In genomic region chr2:120237491-120237902, GRCh38 we compare ENCODE assay signal across 12 cellular contexts. TPM values are rescaled to one million over a fixed set of nuclear protein-coding genes. Genes with fewer than 3 reads are reported as not detected.
A peak's percentile ranks its signal among the peaks of the same experiment; 100 is the strongest.
DNase-seq lines count a peak whose midpoint lies in the region; ATAC-seq, FAIRE-seq and TF ChIP-seq lines count a peak whose summit lies in the region.
"Had no signal": no experiment of that assay in that cellular context is flagged by ENCODE, and none has a peak within 500 bp of the region (broad histone marks: within the 10 kb centered on the region; RNA-seq: fewer than 3 reads in every experiment).

No MANE protein-coding gene starts in this region.

- no peaks in the 10 kb centered on the region for H3K27me3 ChIP-seq in naive thymus-derived CD4-positive, alpha-beta T cell (ENCODE audit: control insufficient read depth in 2 of 2, insufficient read depth in 2 of 2, low read length in 2 of 2)
- H3K27me3 ChIP-seq: upper lobe of left lung had no signal

- no peaks in the 10 kb centered on the region for H3K27me3 Mint-ChIP-seq in naive thymus-derived CD4-positive, alpha-beta T cell

- no peak for FAIRE-seq in HTR-8/SVneo (lab: Jason Lieb, UNC)

- peaks cover 6 to 10% of the 10 kb centered on the region in 2 donors for H3K4me1 ChIP-seq in naive thymus-derived CD4-positive, alpha-beta T cell (ENCODE audit: control insufficient read depth in 2 of 2, insufficient read depth in 2 of 2, low read length in 2 of 2)

- no peak overlapping the region for H3K27ac ChIP-seq in naive thymus-derived CD4-positive, alpha-beta T cell (ENCODE audit: low read depth, low read length)
- H3K27ac ChIP-seq: upper lobe of left lung had no signal

- DNase-seq in AG08395 (ENCODE audit: low spot score), result peak; percentile 91
- peak; percentile 65 for DNase-seq in HTR-8/SVneo (ENCODE audit: insufficient read length, low spot score)
- peak; percentile 73 for DNase-seq in choroid plexus epithelial cell (ENCODE audit: low read depth)
- DNase-seq in left colon, result peak in 1 of 2 donors; percentile 20
- DNase-seq in activated gamma-delta T cell (lab: John Stamatoyannopoulos, UW), result no peak
- DNase-seq in NCI-H1930 (lab: John Stamatoyannopoulos, UW), result no peak
- no peak for DNase-seq in naive thymus-derived CD4-positive, alpha-beta T cell
- DNase-seq: cerebellar nuclear complex, NCI-H1048, upper lobe of left lung had no signal

- ATAC-seq in left colon (peak; percentile 32), GM18870 (IDR thresholded peaks at IDR 0.05; ENCODE audit: unreplicated experiment) (no peak)
- ATAC-seq in naive thymus-derived CD4-positive, alpha-beta T cell, result no peak

- POLR2A ChIA-PET in naive thymus-derived CD4-positive, alpha-beta T cell (lab: Charles Lee), result no interaction called here

- CTCF ChIA-PET in naive thymus-derived CD4-positive, alpha-beta T cell (lab: Charles Lee), result no interaction called here

- TF ChIP-seq CTCF in choroid plexus epithelial cell (conservative IDR thresholded peaks at IDR 0.05; ENCODE audit: low read depth, low read length), result no peak

- peak overlapping the region in 1 of 10 donors; percentile 44 for H3K4me3 Mint-ChIP-seq in naive thymus-derived CD4-positive, alpha-beta T cell
- H3K4me3 Mint-ChIP-seq: T-helper 1 cell treated with Interleukin-12 subunit alpha and Interleukin-12 subunit beta and Interleukin-4 antibody, amounts not matched to agents 30 μg/mL and 1 μg/mL, for 36 hours had no signal

- peak overlapping the region in 2 of 9 donors; percentile 56 to 76 for H3K27ac Mint-ChIP-seq in naive thymus-derived CD4-positive, alpha-beta T cell

- no peak overlapping the region for H3K4me3 ChIP-seq in choroid plexus epithelial cell (ENCODE audit: low read depth, low read length)
- no peak overlapping the region for H3K4me3 ChIP-seq in naive thymus-derived CD4-positive, alpha-beta T cell (ENCODE audit: low read length)
- H3K4me3 ChIP-seq: upper lobe of left lung had no signal

- no peaks in the 10 kb centered on the region for H3K36me3 ChIP-seq in naive thymus-derived CD4-positive, alpha-beta T cell (ENCODE audit: control insufficient read depth in 2 of 3, insufficient read depth in 3 of 3, low read length in 3 of 3)
- H3K36me3 ChIP-seq: upper lobe of left lung had no signal

- intact Hi-C loops in left colon (cut with DNase I, micrococcal nuclease), result no loop called here
- intact Hi-C loops in naive thymus-derived CD4-positive, alpha-beta T cell (cut with micrococcal nuclease), result no loop called here

- no peaks in the 10 kb centered on the region for H3K9me3 ChIP-seq in naive thymus-derived CD4-positive, alpha-beta T cell (ENCODE audit: control insufficient read depth in 2 of 3, low read length in 3 of 3)
- H3K9me3 ChIP-seq: upper lobe of left lung had no signal

- peaks cover 0 to 12% (median 0%) of the 10 kb centered on the region in 5 donors for H3K36me3 Mint-ChIP-seq in naive thymus-derived CD4-positive, alpha-beta T cell

- H3K4me1 Mint-ChIP-seq in naive thymus-derived CD4-positive, alpha-beta T cell, result peaks cover 8 to 27% (median 11%) of the 10 kb centered on the region in 7 donors

- peaks cover 0 to 2% (median 0%) of the 10 kb centered on the region in 11 donors for H3K9me3 Mint-ChIP-seq in naive thymus-derived CD4-positive, alpha-beta T cell
- H3K9me3 Mint-ChIP-seq: T-helper 1 cell treated with Interleukin-12 subunit alpha and Interleukin-12 subunit beta and Interleukin-4 antibody, amounts not matched to agents 30 μg/mL and 1 μg/mL, for 36 hours had no signal

RNA-seq across cellular contexts. Expression of gene TMEM185B, which starts 14.3 kb away (rescaled TPM):
- total RNA-seq in left colon, result 10 to 100 TPM; 12.1 to 12.5 TPM
- 10 to 100 TPM; 14.9 to 36.8 (median 19.5) TPM for total RNA-seq in naive thymus-derived CD4-positive, alpha-beta T cell
- polyA plus RNA-seq in naive thymus-derived CD4-positive, alpha-beta T cell, result 10 to 100 TPM; 17.9 to 19.6 TPM

RNA-seq across cellular contexts. Expression of gene RALB, which starts 15.2 kb away (rescaled TPM):
- 10 to 100 TPM; 81.9 to 92.1 TPM for total RNA-seq in left colon
- 100 to 1,000 TPM in 1 of 5 experiments, 10 to 100 TPM in 3, 1 to 10 TPM in 1; 8.7 to 119 (median 11.6) TPM for total RNA-seq in naive thymus-derived CD4-positive, alpha-beta T cell
- polyA plus RNA-seq in naive thymus-derived CD4-positive, alpha-beta T cell, result 10 to 100 TPM; 25.9 to 28.2 TPM

Comparison
In these comparisons a context has a peak if more than half of its experiments do, and no peak if none do; other contexts are left out.
1. DNase-seq: peak in AG08395 (single experiment), HTR-8/SVneo (single experiment) and choroid plexus epithelial cell (single experiment); none in activated gamma-delta T cell (single experiment), NCI-H1930 (0 of 2) and naive thymus-derived CD4-positive, alpha-beta T cell (0 of 9).